In the genomic region with DNA sequence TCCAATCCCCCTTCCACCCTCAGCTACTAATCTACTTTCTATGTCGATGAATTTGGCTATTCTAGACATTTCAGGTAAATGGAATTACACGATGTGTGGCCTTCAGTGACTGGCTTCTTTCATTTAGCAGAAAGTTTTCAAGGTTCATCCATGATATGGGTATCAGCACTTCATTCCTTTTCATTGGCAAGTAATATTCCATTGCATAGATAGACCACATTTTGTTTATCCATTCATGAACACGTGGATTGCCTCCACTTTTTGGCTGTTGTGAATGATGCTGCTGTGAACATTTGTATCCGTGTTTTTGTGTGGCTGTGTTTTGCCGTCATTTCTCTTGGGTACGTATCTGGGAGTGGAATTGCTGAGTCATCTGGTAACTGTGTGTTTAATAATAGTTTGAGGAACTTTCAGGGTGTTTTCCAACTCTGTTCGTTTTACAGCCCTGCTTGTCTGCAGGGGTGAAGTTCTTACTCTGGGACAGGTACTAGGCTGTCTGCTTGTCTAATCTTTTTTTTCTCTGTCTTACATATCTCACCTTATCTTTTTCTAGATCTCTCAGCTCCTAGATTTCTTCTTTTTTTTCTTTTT, we compare ENCODE assay signal across 1 cellular context.
A peak's percentile ranks its signal among the peaks of the same experiment; 100 is the strongest.
TF ChIP-seq lines count a peak whose summit lies in the region.

No MANE protein-coding gene starts in this region.

TF ChIP-seq in GM12878, 131 proteins besides CTCF, POLR2A, EP300 and RAD21:
- no peak for TF ChIP-seq NRF1 (conservative IDR thresholded peaks at IDR 0.05; ENCODE audit: low read depth, low read length)
- peak; percentile 21; the same call in 1 of the 2 replicates for TF ChIP-seq DPF2 (IDR thresholded peaks at IDR 0.05)
- no peak for TF ChIP-seq ZSCAN29 (IDR thresholded peaks at IDR 0.05)
- TF ChIP-seq RUNX3 (IDR thresholded peaks at IDR 0.05; ENCODE audit: low read length), result 0 out of 2 replicates have a peak, but pooled peaks have one; percentile 21
- peak in 1 of 2 experiments; percentile 45; a peak in 1 of 4 replicates for TF ChIP-seq IKZF2 (IDR thresholded peaks at IDR 0.05)
- TF ChIP-seq BACH1 (IDR thresholded peaks at IDR 0.05; ENCODE audit: borderline replicate concordance), result peak; percentile 76
- TF ChIP-seq MEF2A (IDR thresholded peaks at IDR 0.05; ENCODE audit: insufficient read depth, low read depth, low read length), result 0 out of 2 replicates have a peak, but pooled peaks have one; percentile 32
- no peak for TF ChIP-seq NR2C2 (IDR thresholded peaks at IDR 0.05; ENCODE audit: borderline replicate concordance, control insufficient read depth, insufficient read length, low read depth)
- peak; percentile 12; the same call in 1 of the 2 replicates for TF ChIP-seq CREB1 (IDR thresholded peaks at IDR 0.05; ENCODE audit: low read depth)
- TF ChIP-seq SMARCA5 (IDR thresholded peaks at IDR 0.05), result peak; percentile 37; the same call in 1 of the 2 replicates
- TF ChIP-seq BHLHE40 (IDR thresholded peaks at IDR 0.05; ENCODE audit: borderline replicate concordance in 1 of 2, low read depth in 2 of 2, low read length in 1 of 2), result no peak
- TF ChIP-seq SIN3A (IDR thresholded peaks at IDR 0.05; ENCODE audit: low read depth, low read length), result no peak
- no peak for TF ChIP-seq HDAC2 (IDR thresholded peaks at IDR 0.05)
